Comparison of ENCODE assay signal across 15 cellular contexts in genomic region chr3:101903426-101903825, GRCh38. TPM values are rescaled to one million over a fixed set of nuclear protein-coding genes. Genes with fewer than 3 reads are reported as not detected.
DNase-seq lines count a peak whose midpoint lies in the region; ATAC-seq, FAIRE-seq and TF ChIP-seq lines count a peak whose summit lies in the region.
"Had no signal": no experiment of that assay in that cellular context is flagged by ENCODE, and none has a peak within 500 bp of the region (broad histone marks: within the 10 kb centered on the region; RNA-seq: fewer than 3 reads in every experiment).

No MANE protein-coding gene starts in this region.

- intact Hi-C loops in left lung (cut with DNase I) (no loop called here), kidney (cut with DNase I) (no loop called here), Right ventricle myocardium superior (cut with DNase I) (no loop called here)

- H3K27me3 ChIP-seq in left lung: no peaks in the 10 kb centered on the region

- no peak for TF ChIP-seq CTCF in cardiac fibroblast (IDR thresholded peaks at IDR 0.05; ENCODE audit: low read depth, low read length)
- no peak for TF ChIP-seq CTCF in left lung (IDR thresholded peaks at IDR 0.05)
- no peak for TF ChIP-seq CTCF in kidney (IDR thresholded peaks at IDR 0.05; ENCODE audit: borderline replicate concordance, extremely low read depth, insufficient read depth)

- no peak overlapping the region for H3K9ac ChIP-seq in kidney (ENCODE audit: low read length in 2 of 2)

- DNase-seq in AG08395 (ENCODE audit: low spot score) (peak; percentile 13), HS-5 (ENCODE audit: low read depth) (peak; percentile 67), cardiac fibroblast (ENCODE audit: low read depth in 2 of 2) (peak; percentile 22 to 72), left lung (no peak), kidney (no peak), Right ventricle myocardium superior (no peak), KG1 (lab: John Stamatoyannopoulos, UW) (no peak), GM03348 (ENCODE audit: low spot score) (no peak)
- DNase-seq: cerebellar nuclear complex; islet precursor cell; midbrain; NCI-H1048; NCI-H748 treated with DMSO at 0.1 percent for 48 hours; stimulated activated naive CD8-positive, alpha-beta T cell treated with anti-CD3 and anti-CD28 coated beads, Interleukin-15, amount 100 ng/mL, for 72 hours had no signal

- no peaks in the 10 kb centered on the region for H3K36me3 ChIP-seq in left lung
- H3K36me3 ChIP-seq in kidney (ENCODE audit: control insufficient read depth in 1 of 2, insufficient read depth in 2 of 2, low read length in 2 of 2): no peaks in the 10 kb centered on the region

- no peak for FAIRE-seq in kidney (lab: Jason Lieb, UNC)

- H3K9me3 ChIP-seq in left lung (peaks cover 0 to 7% of the 10 kb centered on the region in 2 donors), kidney (ENCODE audit: control insufficient read depth in 1 of 2, low read length in 2 of 2) (no peaks in the 10 kb centered on the region)

- H3K4me1 ChIP-seq in left lung (peaks cover 0 to 14% of the 10 kb centered on the region in 2 donors), kidney (ENCODE audit: control insufficient read depth in 1 of 2, insufficient read depth in 1 of 2, low read depth in 1 of 2, low read length in 2 of 2) (no peaks in the 10 kb centered on the region)

- no peak overlapping the region for H3K27ac ChIP-seq in left lung
- no peak overlapping the region for H3K27ac ChIP-seq in kidney (ENCODE audit: low read depth in 2 of 2, low read length in 2 of 2)
- H3K27ac ChIP-seq: RWPE1 had no signal

- H3K4me3 ChIP-seq in cardiac fibroblast (replicated peaks in 1 of 2; ENCODE audit: low read depth in 2 of 2, low read length in 2 of 2) (no peak overlapping the region), left lung (no peak overlapping the region), kidney (ENCODE audit: low read length in 2 of 2) (no peak overlapping the region)

- ATAC-seq in left lung: peak; percentile 68
- no peak for ATAC-seq in Right ventricle myocardium superior (ENCODE audit: poor library complexity)
- ATAC-seq: stimulated activated naive CD8-positive, alpha-beta T cell treated with anti-CD3 and anti-CD28 coated beads, Interleukin-15, amount 100 ng/mL, for 72 hours had no signal

RNA-seq across cellular contexts. Expression of gene NFKBIZ, which starts 54.1 kb away (rescaled TPM):
- total RNA-seq in left lung (10 to 100 TPM; 57.9 to 76.0 TPM), kidney (196 TPM), Right ventricle myocardium superior (12.9 TPM)
- polyA plus RNA-seq in kidney (ENCODE audit: insufficient read depth, low read depth, low replicate concordance): 6.7 TPM

Comparison
In these comparisons a context has a peak if more than half of its experiments do, and no peak if none do; other contexts are left out.
1. DNase-seq: peak in AG08395 (single experiment), HS-5 (single experiment) and cardiac fibroblast (2 of 2); none in left lung (0 of 2), kidney (single experiment), Right ventricle myocardium superior (single experiment), KG1 (single experiment) and GM03348 (single experiment).